7 cellular contexts compared by ENCODE assay signal in the genomic region with DNA sequence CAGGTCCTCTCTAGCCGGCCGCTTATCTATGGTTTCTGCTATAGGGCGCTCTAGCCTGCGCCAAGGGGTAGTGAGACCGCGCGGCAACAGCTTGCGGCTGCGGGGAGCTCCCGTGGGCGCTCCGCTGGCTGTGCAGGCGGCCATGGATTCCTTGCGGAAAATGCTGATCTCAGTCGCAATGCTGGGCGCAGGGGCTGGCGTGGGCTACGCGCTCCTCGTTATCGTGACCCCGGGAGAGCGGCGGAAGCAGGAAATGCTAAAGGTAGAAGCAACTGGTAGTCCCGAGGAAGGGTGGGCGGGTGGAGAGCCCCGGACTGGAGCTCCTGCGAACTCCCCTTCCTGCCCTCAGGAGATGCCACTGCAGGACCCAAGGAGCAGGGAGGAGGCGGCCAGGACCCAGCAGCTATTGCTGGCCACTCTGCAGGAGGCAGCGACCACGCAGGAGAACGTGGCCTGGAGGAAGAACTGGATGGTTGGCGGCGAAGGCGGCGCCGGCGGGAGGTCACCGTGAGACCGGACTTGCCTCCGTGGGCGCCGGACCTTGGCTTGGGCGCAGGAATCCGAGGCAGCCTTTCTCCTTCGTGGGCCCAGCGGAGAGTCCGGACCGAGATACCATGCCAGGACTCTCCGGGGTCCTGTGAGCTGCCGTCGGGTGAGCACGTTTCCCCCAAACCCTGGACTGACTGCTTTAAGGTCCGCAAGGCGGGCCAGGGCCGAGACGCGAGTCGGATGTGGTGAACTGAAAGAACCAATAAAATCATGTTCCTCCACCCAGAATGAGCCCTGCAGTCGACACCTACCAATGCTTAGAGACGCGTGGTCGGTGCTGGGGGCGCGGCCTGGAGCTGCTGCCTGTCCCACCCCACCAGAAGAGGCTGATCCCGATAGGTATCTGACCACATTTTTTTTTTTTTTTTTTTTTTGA. TPM values are rescaled to one million over a fixed set of nuclear protein-coding genes. Genes with fewer than 3 reads are reported as not detected.
DNase-seq lines count a peak whose midpoint lies in the region; ATAC-seq, FAIRE-seq and TF ChIP-seq lines count a peak whose summit lies in the region.

Gene LBHD1 (minus strand): TSS at position 664 of the 925 bp plus-strand sequence. CDS start 2,236 bp downstream, outside the sequence.
A gene with protein sequence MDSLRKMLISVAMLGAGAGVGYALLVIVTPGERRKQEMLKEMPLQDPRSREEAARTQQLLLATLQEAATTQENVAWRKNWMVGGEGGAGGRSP (plus strand): TSS at position 70 of the 925 bp plus-strand sequence. CDS start 73 bp downstream, at position 143.

- H3K4me1 Mint-ChIP-seq in WTC11: peaks cover 24% of the 10 kb centered on the region

- H3K4me3 Mint-ChIP-seq in WTC11: peak within 1 kb of the TSS; percentile 98

- peak within 1 kb of the TSS; percentile 98 for H3K27ac Mint-ChIP-seq in WTC11

- CTCF ChIA-PET in WTC11 (lab: Charles Lee): interaction anchor here (0.5 to 1.9 kb wide), 21 partner anchors 8 to 277 kb away, joined by 3 to 13 read pairs (median 4); partner anchors contain the start of genes BSCL2, EML3, GNG3 and HNRNPUL2

- ATAC-seq in HG03095 (IDR thresholded peaks at IDR 0.05; ENCODE audit: unreplicated experiment): peak; percentile 48
- ATAC-seq in WTC11: peak; percentile 69

- peaks cover 33% of the 10 kb centered on the region for H3K36me3 Mint-ChIP-seq in WTC11

- no peaks in the 10 kb centered on the region for H3K27me3 Mint-ChIP-seq in WTC11 (ENCODE audit: low read depth)

- TF ChIP-seq CTCF in WTC11 (IDR thresholded peaks at IDR 0.05) (no peak), cardiac fibroblast (IDR thresholded peaks at IDR 0.05; ENCODE audit: low read depth, low read length) (no peak)

- DNase-seq in GM18507 (ENCODE audit: extremely low spot score, insufficient read length, low read depth) (peak; percentile 69), NCI-H2227 (lab: John Stamatoyannopoulos, UW; ENCODE audit: unreplicated experiment) (peak; percentile 95), WTC11 (ENCODE audit: low spot score) (peak; percentile 87), cardiac fibroblast (ENCODE audit: low read depth in 2 of 2) (peak; percentile 91), islet precursor cell (peak; percentile 93)
- peak; percentile 67 to 86 (median 85) for DNase-seq in stimulated activated CD4-positive, alpha-beta T cell treated with anti-CD3 and anti-CD28 coated beads, Interleukin-12 subunit alpha, Interleukin-12 subunit beta, amount 100 ng/mL, for 48 hours (ENCODE audit: low read depth in 2 of 3, low spot score in 1 of 3)

- POLR2A ChIA-PET in WTC11 (lab: Charles Lee): interaction anchor here (0.5 to 2.8 kb wide), 23 partner anchors 11 to 279 kb away, joined by 3 to 35 read pairs (median 4); partner anchors contain the start of genes B3GAT3, BSCL2, GANAB and GNG3

- peak within 1 kb of the TSS; percentile 76 to 83 for H3K4me3 ChIP-seq in cardiac fibroblast (replicated peaks in 1 of 2; ENCODE audit: low read depth in 2 of 2, low read length in 2 of 2)

- peak; percentile 64 for FAIRE-seq in GM18507 (lab: Jason Lieb, UNC)

- no peaks in the 10 kb centered on the region for H3K9me3 Mint-ChIP-seq in WTC11

TF ChIP-seq in WTC11, 78 proteins besides CTCF, POLR2A, EP300 and RAD21 (continues in another document):
- no peak for TF ChIP-seq JAZF1 (CRISPR knock-in tag; IDR thresholded peaks at IDR 0.05)
- 0 out of 2 replicates have a peak, but pooled peaks have one; percentile 22 for TF ChIP-seq ARID4B (CRISPR knock-in tag; IDR thresholded peaks at IDR 0.05; ENCODE audit: borderline replicate concordance)
- no peak for TF ChIP-seq OVOL2 (CRISPR knock-in tag; IDR thresholded peaks at IDR 0.05; ENCODE audit: borderline replicate concordance)
- TF ChIP-seq SP1 (CRISPR knock-in tag; conservative IDR thresholded peaks at IDR 0.05): peak; percentile 73
- peak; percentile 67 for TF ChIP-seq ETV6 (CRISPR knock-in tag; IDR thresholded peaks at IDR 0.05)
- no peak for TF ChIP-seq NFATC4 (CRISPR knock-in tag; IDR thresholded peaks at IDR 0.05)
- TF ChIP-seq PRDM15 (CRISPR knock-in tag; IDR thresholded peaks at IDR 0.05): 0 out of 2 replicates have a peak, but pooled peaks have one; percentile 34
- TF ChIP-seq, protein P1, sequence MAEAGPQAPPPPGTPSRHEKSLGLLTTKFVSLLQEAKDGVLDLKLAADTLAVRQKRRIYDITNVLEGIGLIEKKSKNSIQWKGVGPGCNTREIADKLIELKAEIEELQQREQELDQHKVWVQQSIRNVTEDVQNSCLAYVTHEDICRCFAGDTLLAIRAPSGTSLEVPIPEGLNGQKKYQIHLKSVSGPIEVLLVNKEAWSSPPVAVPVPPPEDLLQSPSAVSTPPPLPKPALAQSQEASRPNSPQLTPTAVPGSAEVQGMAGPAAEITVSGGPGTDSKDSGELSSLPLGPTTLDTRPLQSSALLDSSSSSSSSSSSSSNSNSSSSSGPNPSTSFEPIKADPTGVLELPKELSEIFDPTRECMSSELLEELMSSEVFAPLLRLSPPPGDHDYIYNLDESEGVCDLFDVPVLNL (CRISPR knock-in tag; IDR thresholded peaks at IDR 0.05; ENCODE audit: borderline replicate concordance, low read depth): no peak
- peak; percentile 96 for TF ChIP-seq FOXP1 (CRISPR knock-in tag; IDR thresholded peaks at IDR 0.05; ENCODE audit: borderline replicate concordance)
- no peak for TF ChIP-seq SMAD4 (CRISPR knock-in tag; IDR thresholded peaks at IDR 0.05)
- TF ChIP-seq IRF1 (CRISPR knock-in tag; IDR thresholded peaks at IDR 0.05): peak; percentile 61
- TF ChIP-seq, protein P2, sequence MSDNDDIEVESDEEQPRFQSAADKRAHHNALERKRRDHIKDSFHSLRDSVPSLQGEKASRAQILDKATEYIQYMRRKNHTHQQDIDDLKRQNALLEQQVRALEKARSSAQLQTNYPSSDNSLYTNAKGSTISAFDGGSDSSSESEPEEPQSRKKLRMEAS (CRISPR knock-in tag; IDR thresholded peaks at IDR 0.05): peak; percentile 79
- TF ChIP-seq FOXK1 (CRISPR knock-in tag; IDR thresholded peaks at IDR 0.05): peak; percentile 82
- peak; percentile 87 for TF ChIP-seq MYBL2 (CRISPR knock-in tag; IDR thresholded peaks at IDR 0.05)

RNA-seq across cellular contexts. Expression of gene LBHD1, which starts in this region (rescaled TPM):
- total RNA-seq in WTC11 (2021): 4.2 to 6.3 TPM (median 5.1 TPM) in 3 replicates

RNA-seq across cellular contexts. Expression of the second gene that starts in this region (rescaled TPM):
- 17.7 to 18.7 TPM (median 18.1 TPM) in 3 replicates for total RNA-seq in WTC11 (2021)

Comparison
In these comparisons a context has a peak if more than half of its experiments do, and no peak if none do; other contexts are left out.
1. Peak in every context shown above with its lines: DNase-seq, ATAC-seq and H3K4me3 ChIP-seq.